ENCODE assay signal across 8 cellular contexts in genomic region chr6:40308533-40309306, GRCh38.
DNase-seq lines count a peak whose midpoint lies in the region; ATAC-seq, FAIRE-seq and TF ChIP-seq lines count a peak whose summit lies in the region.

No MANE protein-coding gene starts in this region.

- no peaks in the 10 kb centered on the region for H3K36me3 ChIP-seq in DOHH2 (ENCODE audit: control insufficient read depth, low read length)
- no peaks in the 10 kb centered on the region for H3K36me3 ChIP-seq in astrocyte (ENCODE audit: insufficient read depth, low read length)

- H3K36me3 Mint-ChIP-seq in astrocyte (ENCODE audit: low read depth, unreplicated experiment), result no peaks in the 10 kb centered on the region

- no peak overlapping the region for H3K4me2 ChIP-seq in DOHH2 (ENCODE audit: low read length)
- H3K4me2 ChIP-seq in astrocyte (ENCODE audit: low read length), result no peak overlapping the region

- H3K4me1 Mint-ChIP-seq in astrocyte (ENCODE audit: low read depth, unreplicated experiment), result peaks cover 4% of the 10 kb centered on the region

- H3K79me2 ChIP-seq in DOHH2 (ENCODE audit: control insufficient read depth, low read length) (no peaks in the 10 kb centered on the region), astrocyte (ENCODE audit: insufficient read depth, low read length) (no peaks in the 10 kb centered on the region)

- ATAC-seq in HG03565 (IDR thresholded peaks at IDR 0.05; ENCODE audit: unreplicated experiment), result no peak
- no peak for ATAC-seq in HG03039 (IDR thresholded peaks at IDR 0.05; ENCODE audit: unreplicated experiment)

- H3F3A ChIP-seq in DOHH2 (ENCODE audit: control insufficient read depth, insufficient read depth), result no peaks in the 10 kb centered on the region

- H3K9me3 ChIP-seq in DOHH2 (ENCODE audit: control insufficient read depth, insufficient read depth, low read length), result no peaks in the 10 kb centered on the region
- H3K9me3 ChIP-seq in astrocyte (ENCODE audit: insufficient read depth, low read depth, low read length), result peaks cover 4% of the 10 kb centered on the region

- no peaks in the 10 kb centered on the region for H3K27me3 ChIP-seq in DOHH2 (ENCODE audit: control insufficient read depth, low read length)
- no peaks in the 10 kb centered on the region for H3K27me3 ChIP-seq in astrocyte (ENCODE audit: insufficient read depth, low read length)

- peaks cover 39% of the 10 kb centered on the region for H3K27me3 Mint-ChIP-seq in astrocyte (ENCODE audit: low read depth, unreplicated experiment)

- H3K4me3 ChIP-seq in DOHH2 (ENCODE audit: low read length) (no peak overlapping the region), astrocyte (ENCODE audit: insufficient read depth, low read depth, low read length) (no peak overlapping the region)

- H2AFZ ChIP-seq in astrocyte (ENCODE audit: low read depth, low read length), result no peak overlapping the region

- H3K4me3 Mint-ChIP-seq in astrocyte (ENCODE audit: unreplicated experiment), result no peak overlapping the region

- H3K9me3 Mint-ChIP-seq in astrocyte (ENCODE audit: unreplicated experiment), result peaks cover 7% of the 10 kb centered on the region

- H3K4me1 ChIP-seq in DOHH2 (ENCODE audit: control insufficient read depth, low read length) (no peaks in the 10 kb centered on the region), astrocyte (ENCODE audit: insufficient read depth, low read length) (no peaks in the 10 kb centered on the region)

- H3K27ac Mint-ChIP-seq in astrocyte (ENCODE audit: unreplicated experiment), result no peak overlapping the region

- no peak for FAIRE-seq in astrocyte (lab: Jason Lieb, UNC)

- no peaks in the 10 kb centered on the region for H3K9me2 ChIP-seq in DOHH2 (replicated peaks; ENCODE audit: control insufficient read depth, low read length)

- H3K27ac ChIP-seq in DOHH2 (ENCODE audit: low read depth, low read length), result no peak overlapping the region
- H3K27ac ChIP-seq in astrocyte (ENCODE audit: low read depth, low read length), result no peak overlapping the region

- H4K20me1 ChIP-seq in DOHH2 (ENCODE audit: control insufficient read depth, insufficient read depth, low read depth, low read length), result no peaks in the 10 kb centered on the region
- no peaks in the 10 kb centered on the region for H4K20me1 ChIP-seq in astrocyte (ENCODE audit: insufficient read depth, low read length)

- peak; percentile 39 for DNase-seq in KBM-7
- peak; percentile 4 for DNase-seq in SKM-1 (lab: John Stamatoyannopoulos, UW; ENCODE audit: unreplicated experiment)
- DNase-seq in astrocyte (ENCODE audit: low read depth), result peak; percentile 0
- DNase-seq in iPS DF 4.7 (ENCODE audit: extremely low read depth, low spot score), result peak; percentile 71
- peak; percentile 53 for DNase-seq in stimulated activated CD4-positive, alpha-beta T cell treated with anti-CD3 and anti-CD28 coated beads, Interleukin-12 subunit alpha, Interleukin-12 subunit beta, amount 100 ng/mL, for 4 hours

- TF ChIP-seq CTCF in DOHH2 (IDR thresholded peaks at IDR 0.05; ENCODE audit: low read depth, low read length, poor library complexity, severe bottlenecking) (peak; percentile 93), astrocyte (IDR thresholded peaks at IDR 0.05; ENCODE audit: insufficient read depth, low read depth, low read length) (peak; percentile 71)

- in situ Hi-C loops in KBM-7 (cut with MboI; ENCODE audit: low pct_unique_long_range_greater_than_20kb, low sequenced_read_pairs), result no loop called here

- no peak overlapping the region for H3K9ac ChIP-seq in astrocyte (ENCODE audit: low read length)

Comparison
In these comparisons a context has a peak if more than half of its experiments do, and no peak if none do; other contexts are left out.
1. DNase-seq: peak in every context shown above with its lines; median percentile 71 in iPS DF 4.7; 53 in stimulated activated CD4-positive, alpha-beta T cell treated with anti-CD3 and anti-CD28 coated beads, Interleukin-12 subunit alpha, Interleukin-12 subunit beta, amount 100 ng/mL, for 4 hours; 39 in KBM-7; 4 in SKM-1; 0 in astrocyte.